Comparison of ENCODE assay signal across 8 cellular contexts in the genomic region with DNA sequence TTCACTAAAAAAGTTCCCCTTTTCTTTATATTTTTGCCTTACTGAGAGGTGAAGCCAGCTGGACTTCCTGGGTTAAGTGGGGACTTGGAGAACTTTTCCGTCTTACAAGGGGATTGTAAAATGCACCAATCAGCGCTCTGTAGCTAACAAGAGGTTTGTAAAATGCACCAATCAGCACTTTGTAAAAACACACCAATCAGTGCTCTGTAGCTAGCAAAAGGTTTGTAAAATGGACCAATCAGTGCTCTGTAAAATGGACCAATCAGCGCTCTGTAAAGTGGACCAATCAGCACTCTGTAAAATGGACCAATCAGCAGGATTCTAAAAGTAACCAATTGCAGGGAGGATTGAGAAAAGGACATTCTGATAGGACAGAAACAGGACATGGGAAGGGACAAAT.
A peak's percentile ranks its signal among the peaks of the same experiment; 100 is the strongest.
DNase-seq lines count a peak whose midpoint lies in the region; ATAC-seq, FAIRE-seq and TF ChIP-seq lines count a peak whose summit lies in the region.
"Not testable (repeated sequence)": the region's sequence is repeated elsewhere in the genome, so short reads cannot be mapped to it uniquely, and the experiment has no call there.

No MANE protein-coding gene starts in this region.

- not testable (repeated sequence) for H3K14ac ChIP-seq in IMR-90 (replicated peaks; ENCODE audit: low read depth, low read length)

- dilution Hi-C loops in IMR-90 (cut with HindIII; ENCODE audit: low sequenced_read_pairs, unreplicated experiment), result not testable (repeated sequence)

- H3K4me2 ChIP-seq in A549; IMR-90 (ENCODE audit: low read depth, low read length); K562 (ENCODE audit: insufficient read depth, low read length); HepG2 (ENCODE audit: low read depth, low read length): not testable (repeated sequence)

- not testable (repeated sequence) for H3K36me3 ChIP-seq in IMR-90 (ENCODE audit: control insufficient read depth, insufficient read depth, low read length); K562 (ENCODE audit: control insufficient read depth, insufficient read depth, low read length); HepG2 (replicated peaks in 1 of 2; ENCODE audit: control insufficient read depth in 1 of 2, insufficient read depth in 2 of 2, low read length in 2 of 2); testis (ENCODE audit: low read depth, missing control alignments)

- H3K23ac ChIP-seq in IMR-90 (ENCODE audit: low read depth, low read length), result not testable (repeated sequence)

- WGBS in A549 (ENCODE audit: missing lambda C conversion rate), result 91% methylated on average over 3 of the region's 3 CpGs
- WGBS in IMR-90 (ENCODE audit: extremely low coverage in 2 of 2, insufficient read length in 1 of 2), 2 experiments, result no CpG with 5 or more reads among the region's 3 CpGs
- 19% methylated on average over 3 of the region's 3 CpGs for WGBS in K562 (ENCODE audit: insufficient coverage, low coverage, missing lambda C conversion rate)
- 48% methylated on average over 3 of the region's 3 CpGs for WGBS in HepG2 (ENCODE audit: low lambda C conversion rate)
- 89 to 91% methylated on average over 3 of the region's 3 CpGs for WGBS in testis, 2 donors

- peak overlapping the region in 1 of 2 experiments; percentile 77; a peak in 2 of 6 replicates for H3K27ac ChIP-seq in A549
- H3K27ac ChIP-seq in IMR-90 (ENCODE audit: insufficient read depth, low read length); K562 (ENCODE audit: extremely low read depth, low read depth, low read length); HepG2 (ENCODE audit: extremely low read length, insufficient read depth, low read length); testis: not testable (repeated sequence)

- not testable (repeated sequence) for H2AK9ac ChIP-seq in IMR-90 (replicated peaks; ENCODE audit: low read depth, low read length, poor library complexity)

- not testable (repeated sequence) for H3K4me1 Mint-ChIP-seq in endothelial cell (ENCODE audit: unreplicated experiment)

- H2BK5ac ChIP-seq in IMR-90 (ENCODE audit: low read depth, low read length, poor library complexity, severe bottlenecking), result not testable (repeated sequence)

- H3K4me1 ChIP-seq in A549, result peaks cover 21% of the 10 kb centered on the region
- not testable (repeated sequence) for H3K4me1 ChIP-seq in IMR-90 (ENCODE audit: control insufficient read depth, insufficient read depth, low read length); K562 (replicated peaks in 1 of 2; ENCODE audit: control insufficient read depth in 2 of 2, insufficient read depth in 2 of 2, low read length in 2 of 2); HepG2 (ENCODE audit: insufficient read depth, low read length); testis

- H2AK5ac ChIP-seq in IMR-90 (ENCODE audit: low read depth, low read length), result not testable (repeated sequence)

- CTCF ChIA-PET in A549 (lab: Yijun Ruan, JAX) (interaction anchor here (1.1 to 2.8 kb wide), 3 partner anchors 10 to 39 kb away, joined by 3 to 15 read pairs (median 7); no protein-coding TSS in a partner anchor), IMR-90 (lab: Yijun Ruan, JAX) (interaction anchor here (1.0 kb wide), 1 partner anchor 39 kb away, joined by 3 read pairs; no protein-coding TSS in a partner anchor)
- CTCF ChIA-PET in K562 (lab: Yijun Ruan, JAX; ENCODE audit: low intra/inter-chr PET ratio); HepG2 (lab: Yijun Ruan, JAX; ENCODE audit: low intra/inter-chr PET ratio, low total read pairs): not testable (repeated sequence)

- H3K9me3 ChIP-seq in A549, result peaks cover 37% of the 10 kb centered on the region
- peaks cover 10% of the 10 kb centered on the region for H3K9me3 ChIP-seq in IMR-90 (ENCODE audit: control insufficient read depth, insufficient read depth, low read length)
- H3K9me3 ChIP-seq in K562 (replicated peaks; ENCODE audit: control insufficient read depth, insufficient read depth, low read depth, low read length); testis: not testable (repeated sequence)
- peaks cover 26% of the 10 kb centered on the region for H3K9me3 ChIP-seq in HepG2 (ENCODE audit: low read length)

- ATAC-seq in A549; IMR-90 (ENCODE audit: low read depth); K562; HepG2: not testable (repeated sequence)

- H2AFZ ChIP-seq in IMR-90 (replicated peaks; ENCODE audit: low read length, poor library complexity); K562 (ENCODE audit: low read depth, low read length); HepG2 (ENCODE audit: low read length): not testable (repeated sequence)

- not testable (repeated sequence) for TF ChIP-seq EP300 in A549 (IDR thresholded peaks at IDR 0.05); K562 (IDR thresholded peaks at IDR 0.05; ENCODE audit: low read length); HepG2 (IDR thresholded peaks at IDR 0.05; ENCODE audit: low read depth in 2 of 2, low read length in 2 of 2); HepG2 (CRISPR knock-in tag; IDR thresholded peaks at IDR 0.05; ENCODE audit: borderline replicate concordance)

- H2BK20ac ChIP-seq in IMR-90 (ENCODE audit: low read depth, low read length), result not testable (repeated sequence)

- peaks cover 10% of the 10 kb centered on the region for H3K36me3 Mint-ChIP-seq in endothelial cell (ENCODE audit: low read depth, unreplicated experiment)

- TF ChIP-seq POLR2A in A549 (IDR thresholded peaks at IDR 0.05; ENCODE audit: low read length); IMR-90 (IDR thresholded peaks at IDR 0.05; ENCODE audit: low read depth, low read length); K562 (conservative IDR thresholded peaks at IDR 0.05); HepG2 (IDR thresholded peaks at IDR 0.05; ENCODE audit: insufficient read depth in 1 of 2, low read depth in 2 of 2, low read length in 2 of 2); testis (IDR thresholded peaks at IDR 0.05): not testable (repeated sequence)

- BruUV-seq in IMR-90 (replicated peaks; lab: Mats Ljungman, UMichigan); K562 (replicated peaks; lab: Mats Ljungman, UMichigan); HepG2 (replicated peaks; lab: Mats Ljungman, UMichigan): not testable (repeated sequence)

- in situ Hi-C loops in IMR-90 (cut with MboI; ENCODE audit: low sequenced_read_pairs); K562 (cut with MboI); HepG2 (cut with HindIII; ENCODE audit: extremely low pct_ligation_motif_present, low pct_unique_long_range_greater_than_20kb): not testable (repeated sequence)

- H3K27me3 ChIP-seq in IMR-90 (ENCODE audit: control insufficient read depth, insufficient read depth, low read length); K562 (ENCODE audit: control insufficient read depth in 2 of 2, insufficient read depth in 2 of 2, low read length in 2 of 2); HepG2 (ENCODE audit: control insufficient read depth in 1 of 2, insufficient read depth in 2 of 2, low read length in 2 of 2); testis: not testable (repeated sequence)

- H3K79me1 ChIP-seq in IMR-90 (ENCODE audit: low read depth in 1 of 2, low read length in 2 of 2), result not testable (repeated sequence)

- not testable (repeated sequence) for TF ChIP-seq CTCF in A549 (IDR thresholded peaks at IDR 0.05); IMR-90 (conservative IDR thresholded peaks at IDR 0.05; ENCODE audit: low read depth, low read length); K562 (IDR thresholded peaks at IDR 0.05 in 2 of 3, conservative IDR thresholded peaks at IDR 0.05 in 1 of 3; ENCODE audit: insufficient read depth in 2 of 3, low read depth in 1 of 3, low read length in 3 of 3); endothelial cell (IDR thresholded peaks at IDR 0.05; ENCODE audit: unreplicated experiment); HepG2 (CRISPR knock-in tag; IDR thresholded peaks at IDR 0.05); testis (IDR thresholded peaks at IDR 0.05)

- not testable (repeated sequence) for H3K4me3 ChIP-seq in A549; IMR-90 (ENCODE audit: insufficient read depth, low read depth, low read length); K562; HepG2 (replicated peaks in 1 of 3; ENCODE audit: insufficient read depth in 1 of 3, low read depth in 2 of 3, low read length in 3 of 3); testis

- H3K4me3 Mint-ChIP-seq in endothelial cell (ENCODE audit: unreplicated experiment), result peak overlapping the region; percentile 43

- not testable (repeated sequence) for DNase-seq in A549 (ENCODE audit: low read depth in 1 of 2, low spot score in 1 of 2); HTR-8/SVneo (ENCODE audit: insufficient read length, low spot score); IMR-90; K562 (ENCODE audit: extremely low read depth in 1 of 4, low spot score in 3 of 4); endothelial cell (ENCODE audit: low spot score); HepG2 (ENCODE audit: low spot score)
- DNase-seq in NAMALWA (ENCODE audit: low spot score) (peak; percentile 16), testis (peak; percentile 20)

- not testable (repeated sequence) for H3K18ac ChIP-seq in IMR-90 (ENCODE audit: low read depth, low read length)

- H3K4ac ChIP-seq in IMR-90 (ENCODE audit: low read depth, low read length), result not testable (repeated sequence)

- not testable (repeated sequence) for H4K5ac ChIP-seq in IMR-90 (ENCODE audit: low read depth, low read length)

- not testable (repeated sequence) for H3K9ac ChIP-seq in IMR-90 (ENCODE audit: low read depth, low read length); K562 (ENCODE audit: insufficient read depth in 1 of 2, low read depth in 2 of 2, low read length in 2 of 2); HepG2 (ENCODE audit: insufficient read depth, low read depth, low read length)

- intact Hi-C loops in IMR-90 (cut with micrococcal nuclease); K562 (cut with micrococcal nuclease); HepG2 (cut with micrococcal nuclease; ENCODE audit: unreplicated experiment); testis (cut with DNase I; ENCODE audit: low total_unique reads): not testable (repeated sequence)

- H3K9me3 Mint-ChIP-seq in endothelial cell (ENCODE audit: unreplicated experiment), result not testable (repeated sequence)

- H3K9me1 ChIP-seq in IMR-90 (ENCODE audit: insufficient read depth, low read length); K562 (ENCODE audit: control insufficient read depth, insufficient read depth, low read length): not testable (repeated sequence)

- not testable (repeated sequence) for H4K20me1 ChIP-seq in IMR-90 (ENCODE audit: insufficient read depth, low read length); K562 (replicated peaks; ENCODE audit: control insufficient read depth, insufficient read depth, low read length); HepG2 (ENCODE audit: insufficient read depth, low read length)

- not testable (repeated sequence) for H4K8ac ChIP-seq in IMR-90 (ENCODE audit: low read depth in 2 of 2, low read length in 2 of 2)

- H3K27ac Mint-ChIP-seq in endothelial cell (ENCODE audit: unreplicated experiment), result not testable (repeated sequence)

- not testable (repeated sequence) for H2BK15ac ChIP-seq in IMR-90 (ENCODE audit: low read depth, low read length)

- H3K27me3 Mint-ChIP-seq in endothelial cell (ENCODE audit: unreplicated experiment), result not testable (repeated sequence)

- not testable (repeated sequence) for H3K56ac ChIP-seq in IMR-90 (ENCODE audit: extremely low read depth, insufficient read depth, low read length)

- not testable (repeated sequence) for TF ChIP-seq RAD21 in A549 (conservative IDR thresholded peaks at IDR 0.05 in 1 of 2, IDR thresholded peaks at IDR 0.05 in 1 of 2); IMR-90 (IDR thresholded peaks at IDR 0.05; ENCODE audit: low read length); K562 (CRISPR knock-in tag; conservative IDR thresholded peaks at IDR 0.05 in 1 of 2, IDR thresholded peaks at IDR 0.05 in 1 of 2); HepG2 (CRISPR knock-in tag; IDR thresholded peaks at IDR 0.05)

- not testable (repeated sequence) for H2BK120ac ChIP-seq in IMR-90 (ENCODE audit: low read depth, low read length)

- not testable (repeated sequence) for H3K79me2 ChIP-seq in K562 (ENCODE audit: control insufficient read depth, insufficient read depth, low read length); HepG2 (ENCODE audit: insufficient read depth, low read length)

- not testable (repeated sequence) for H4K91ac ChIP-seq in IMR-90 (ENCODE audit: insufficient read depth, low read depth, low read length)

- FAIRE-seq in A549 (lab: Jason Lieb, UNC) (peak; percentile 54), HTR-8/SVneo (lab: Jason Lieb, UNC) (peak; percentile 26)
- not testable (repeated sequence) for FAIRE-seq in K562 (lab: Jason Lieb, UNC); HepG2 (lab: Jason Lieb, UNC)

- POLR2A ChIA-PET in A549 (lab: Yijun Ruan, JAX); IMR-90 (lab: Charles Lee; ENCODE audit: unreplicated experiment); HepG2 (lab: Yijun Ruan, JAX): not testable (repeated sequence)
- POLR2A ChIA-PET in K562 (lab: Yijun Ruan, JAX), result interaction anchor here (0.8 to 1.6 kb wide), 2 partner anchors 9 to 202 kb away, joined by 3 to 4 read pairs; no protein-coding TSS in a partner anchor
